Comparison of ENCODE assay signal across 1 cellular context in genomic region chr15:99090011-99090699, GRCh38.
TF ChIP-seq lines count a peak whose summit lies in the region.

No MANE protein-coding gene starts in this region.

TF ChIP-seq in GM12878, 131 proteins besides CTCF, POLR2A, EP300 and RAD21 (continued from another document):
- TF ChIP-seq ZBTB4 (CRISPR knock-in tag; IDR thresholded peaks at IDR 0.05) (no peak), RAD51 (IDR thresholded peaks at IDR 0.05) (peak; percentile 88), SREBF1 (IDR thresholded peaks at IDR 0.05; ENCODE audit: low read length) (no peak), USF2 (IDR thresholded peaks at IDR 0.05; ENCODE audit: borderline replicate concordance, low read depth, low read length) (peak; percentile 12; the same call in 1 of the 2 replicates), NR2F1 (conservative IDR thresholded peaks at IDR 0.05) (0 out of 2 replicates have a peak, but pooled peaks have one; percentile 11), IRF5 (IDR thresholded peaks at IDR 0.05; ENCODE audit: borderline replicate concordance) (no peak), CBFB (IDR thresholded peaks at IDR 0.05; ENCODE audit: low read depth) (peak; percentile 68; the same call in 1 of the 2 replicates), TAF1 (IDR thresholded peaks at IDR 0.05; ENCODE audit: borderline replicate concordance, low read depth, low read length) (peak; percentile 30; the same call in 1 of the 2 replicates), ZNF207 (IDR thresholded peaks at IDR 0.05; ENCODE audit: borderline replicate concordance) (no peak; the same call in 1 of the 2 replicates), RB1 (IDR thresholded peaks at IDR 0.05; ENCODE audit: borderline replicate concordance) (peak; percentile 58; the same call in 1 of the 2 replicates), EGR1 (IDR thresholded peaks at IDR 0.05; ENCODE audit: borderline replicate concordance in 1 of 2, low read depth in 2 of 2, low read length in 2 of 2) (no peak), PML (IDR thresholded peaks at IDR 0.05; ENCODE audit: low read length) (0 out of 2 replicates have a peak, but pooled peaks have one; percentile 33), NFXL1 (IDR thresholded peaks at IDR 0.05; ENCODE audit: borderline replicate concordance) (no peak), GABPA (IDR thresholded peaks at IDR 0.05; ENCODE audit: low read depth) (no peak), MTA2 (IDR thresholded peaks at IDR 0.05; ENCODE audit: low read depth) (peak; percentile 76), TCF12 (IDR thresholded peaks at IDR 0.05; ENCODE audit: low read depth, low read length) (peak; percentile 37; the same call in 1 of the 2 replicates), WRNIP1 (IDR thresholded peaks at IDR 0.05; ENCODE audit: borderline replicate concordance, low read depth, low read length) (no peak), TCF3 (IDR thresholded peaks at IDR 0.05; ENCODE audit: borderline replicate concordance, insufficient read depth, low read depth, low read length) (peak; percentile 62; the same call in 1 of the 2 replicates), RELA (IDR thresholded peaks at IDR 0.05; ENCODE audit: borderline replicate concordance, partially characterized antibody) (no peak), ZNF687 (IDR thresholded peaks at IDR 0.05) (peak; percentile 48; the same call in 1 of the 2 replicates), CEBPB (IDR thresholded peaks at IDR 0.05; ENCODE audit: borderline replicate concordance in 1 of 2, low read depth in 2 of 2, low read length in 2 of 2) (no peak), ZNF274 (IDR thresholded peaks at IDR 0.05; ENCODE audit: insufficient read depth, insufficient read length) (no peak), EZH2 (IDR thresholded peaks at IDR 0.05; ENCODE audit: borderline replicate concordance, control insufficient read depth, low read depth, low read length) (no peak), STAT3 (IDR thresholded peaks at IDR 0.05; ENCODE audit: low read depth, low read length) (no peak), ZNF384 (IDR thresholded peaks at IDR 0.05; ENCODE audit: borderline replicate concordance, low read depth, low read length) (no peak), SP1 (IDR thresholded peaks at IDR 0.05; ENCODE audit: low read depth, low read length) (peak; percentile 29), CHD2 (IDR thresholded peaks at IDR 0.05; ENCODE audit: borderline replicate concordance, low read depth, low read length) (peak; percentile 58; the same call in 1 of the 2 replicates), CBX3 (IDR thresholded peaks at IDR 0.05; ENCODE audit: borderline replicate concordance, low read depth) (no peak), E2F4 (IDR thresholded peaks at IDR 0.05; ENCODE audit: low read depth, low read length) (no peak), IKZF2 (IDR thresholded peaks at IDR 0.05) (peak; percentile 70 to 93), EED (IDR thresholded peaks at IDR 0.05; ENCODE audit: low read depth) (peak; percentile 71)
TF ChIP-seq in GM12878: peak in this region for 49.
